In the genomic region with DNA sequence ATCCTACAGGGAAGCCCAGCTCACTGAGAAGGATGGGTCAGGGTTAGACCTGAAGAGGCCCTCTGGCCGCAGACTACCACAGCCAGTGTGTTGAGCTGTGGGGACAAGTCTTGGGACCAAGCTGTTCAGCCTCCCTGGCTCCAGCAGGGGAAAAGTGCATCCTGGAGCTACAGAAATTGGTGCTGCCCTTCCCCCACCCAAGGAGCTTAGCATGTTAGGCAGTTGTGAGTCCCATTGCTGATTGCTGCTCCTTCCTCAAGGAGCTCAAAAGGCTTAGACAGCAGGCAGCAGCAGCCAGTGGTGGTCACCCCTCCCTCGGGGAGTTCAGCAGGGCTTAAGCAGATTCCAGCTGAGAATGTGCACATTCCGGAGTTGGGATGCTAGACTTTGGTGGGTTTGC, we compare ENCODE assay signal across 25 cellular contexts.
"Had no signal": no experiment of that assay in that cellular context is flagged by ENCODE, and none has a peak within 500 bp of the region (broad histone marks: within the 10 kb centered on the region; RNA-seq: fewer than 3 reads in every experiment).

No MANE protein-coding gene starts in this region.

- H3K36me3 ChIP-seq: adrenal gland, right lobe of liver, thoracic aorta had no signal

- ATAC-seq: body of pancreas, left colon, mucosa of descending colon, right lobe of liver, T-helper 17 cell had no signal

- H3K4me3 Mint-ChIP-seq: activated B cell treated with CpG ODN at 0.5 μM for 24 hours; activated naive CD4-positive, alpha-beta T cell treated with anti-CD3 and anti-CD28 coated beads for 36 hours; activated naive CD8-positive, alpha-beta T cell treated with anti-CD3 and anti-CD28 coated beads for 36 hours; natural killer cell treated with Interleukin-12 subunit alpha and Interleukin-12 subunit beta and Interleukin-15 and Interleukin-18, amount 100 ng/mL, for 72 hours; stimulated activated naive CD8-positive, alpha-beta T cell treated with anti-CD3 and anti-CD28 coated beads, Interleukin-15, Interleukin-2, amounts not matched to agents 100 ng/mL and 50 ng/mL, for 24 hours; T-helper 17 cell had no signal

- H3K4me1 Mint-ChIP-seq: activated B cell treated with CpG ODN at 0.5 μM for 24 hours; activated naive CD8-positive, alpha-beta T cell treated with anti-CD3 and anti-CD28 coated beads for 36 hours; T-helper 17 cell had no signal

- H3K27me3 Mint-ChIP-seq: natural killer cell treated with Interleukin-12 subunit alpha and Interleukin-12 subunit beta and Interleukin-15 and Interleukin-18, amount 100 ng/mL, for 72 hours; T-helper 17 cell had no signal

- H3K4me3 ChIP-seq: adrenal gland, body of pancreas, mucosa of descending colon, right lobe of liver, skin epidermis, thoracic aorta had no signal

- H3K27ac Mint-ChIP-seq: activated B cell treated with CpG ODN at 0.5 μM for 24 hours; activated naive CD4-positive, alpha-beta T cell treated with anti-CD3 and anti-CD28 coated beads for 36 hours; activated naive CD8-positive, alpha-beta T cell treated with anti-CD3 and anti-CD28 coated beads for 36 hours; stimulated activated naive CD8-positive, alpha-beta T cell treated with anti-CD3 and anti-CD28 coated beads, Interleukin-15, Interleukin-2, amounts not matched to agents 100 ng/mL and 50 ng/mL, for 24 hours; T-helper 17 cell had no signal

- H3K4me1 ChIP-seq: adrenal gland, body of pancreas, right lobe of liver had no signal

- H3K27me3 ChIP-seq: adrenal gland, body of pancreas, neutrophil, right lobe of liver had no signal

- DNase-seq: activated B cell treated with CpG ODN at 0.5 μM for 24 hours; activated CD4-positive, alpha-beta T cell treated with anti-CD3 and anti-CD28 coated beads, Interleukin-2, amount 50 U/mL, for 48 hours; activated CD8-positive, alpha-beta memory T cell treated with anti-CD3 and anti-CD28 coated beads for 24 hours; activated effector memory CD4-positive, alpha-beta T cell treated with Interleukin-2 at 50 U/mL for 16 hours; activated naive CD4-positive, alpha-beta T cell treated with anti-CD3 and anti-CD28 coated beads for 36 hours; activated naive CD8-positive, alpha-beta T cell treated with anti-CD3 and anti-CD28 coated beads for 36 hours; adrenal gland; aorta; body of pancreas; dermis blood vessel endothelial cell; effector CD8-positive, alpha-beta T cell; kidney; left colon; mucosa of descending colon; stimulated activated CD4-positive, alpha-beta T cell treated with anti-CD3 and anti-CD28 coated beads, Interleukin-12 subunit alpha, Interleukin-12 subunit beta, amount 100 ng/mL, for 4 hours; stimulated activated CD4-positive, alpha-beta T cell treated with anti-CD3 and anti-CD28 coated beads, Interleukin-4, amount 100 ng/mL, for 1 hour; T-helper 17 cell; T1000; trophoblast cell had no signal

- H3K27ac ChIP-seq: adrenal gland, body of pancreas, neutrophil, right lobe of liver, skin epidermis, thoracic aorta had no signal
